Comparison of ENCODE assay signal across 9 cellular contexts in genomic region chr2:113692698-113693428, GRCh38.
DNase-seq lines count a peak whose midpoint lies in the region; ATAC-seq and TF ChIP-seq lines count a peak whose summit lies in the region.
"Had no signal": no experiment of that assay in that cellular context is flagged by ENCODE, and none has a peak within 500 bp of the region (broad histone marks: within the 10 kb centered on the region; RNA-seq: fewer than 3 reads in every experiment).

No MANE protein-coding gene starts in this region.

- TF ChIP-seq POLR2A in GM18505 (IDR thresholded peaks at IDR 0.05; ENCODE audit: borderline replicate concordance, extremely low read depth, insufficient read depth, insufficient read length) = no peak

- DNase-seq in germinal center (ENCODE audit: low spot score) (peak; percentile 61), GOT3 (lab: John Stamatoyannopoulos, UW) (no peak), NCI-H345 treated with DMSO at 0.1 percent for 48 hours (lab: John Stamatoyannopoulos, UW; ENCODE audit: unreplicated experiment) (no peak), C1 segment of cervical spinal cord (lab: John Stamatoyannopoulos, UW) (no peak), lower lobe of right lung (no peak)

- intact Hi-C loops in lower lobe of right lung (cut with DNase I) = no loop called here

- peaks cover 5% of the 10 kb centered on the region for H3K4me1 ChIP-seq in lower lobe of right lung

- no peaks in the 10 kb centered on the region for H3K27me3 ChIP-seq in lower lobe of right lung (ENCODE audit: low read depth)
- H3K27me3 ChIP-seq: heart right ventricle had no signal

- H3K4me3 ChIP-seq in lower lobe of right lung = no peak overlapping the region
- H3K4me3 ChIP-seq: heart right ventricle had no signal

- H3K36me3 ChIP-seq in KOPT-K1 (ENCODE audit: insufficient read depth, low read length) (no peaks in the 10 kb centered on the region), lower lobe of right lung (no peaks in the 10 kb centered on the region)
- H3K36me3 ChIP-seq: heart right ventricle had no signal

- H3K9me3 ChIP-seq in KOPT-K1 (ENCODE audit: insufficient read depth, low read length, poor library complexity, severe bottlenecking) (peaks cover 14% of the 10 kb centered on the region), lower lobe of right lung (no peaks in the 10 kb centered on the region)
- H3K9me3 ChIP-seq: heart right ventricle had no signal

- no peak for TF ChIP-seq CTCF in lower lobe of right lung (IDR thresholded peaks at IDR 0.05)

- ATAC-seq in GM18505 (IDR thresholded peaks at IDR 0.05; ENCODE audit: unreplicated experiment) = peak; percentile 78
- peak; percentile 78 for ATAC-seq in GM21619 (IDR thresholded peaks at IDR 0.05; ENCODE audit: unreplicated experiment)
- no peak for ATAC-seq in lower lobe of right lung

- peak overlapping the region; percentile 86 for H3K27ac ChIP-seq in KOPT-K1 (ENCODE audit: low read depth, low read length, poor library complexity, severe bottlenecking)
- H3K27ac ChIP-seq in lower lobe of right lung = no peak overlapping the region

Comparison
In these comparisons a context has a peak if more than half of its experiments do, and no peak if none do; other contexts are left out.
1. ATAC-seq: peak in GM18505 (single experiment) and GM21619 (single experiment); none in lower lobe of right lung (0 of 2).